1 cellular context compared by ENCODE assay signal in the genomic region with DNA sequence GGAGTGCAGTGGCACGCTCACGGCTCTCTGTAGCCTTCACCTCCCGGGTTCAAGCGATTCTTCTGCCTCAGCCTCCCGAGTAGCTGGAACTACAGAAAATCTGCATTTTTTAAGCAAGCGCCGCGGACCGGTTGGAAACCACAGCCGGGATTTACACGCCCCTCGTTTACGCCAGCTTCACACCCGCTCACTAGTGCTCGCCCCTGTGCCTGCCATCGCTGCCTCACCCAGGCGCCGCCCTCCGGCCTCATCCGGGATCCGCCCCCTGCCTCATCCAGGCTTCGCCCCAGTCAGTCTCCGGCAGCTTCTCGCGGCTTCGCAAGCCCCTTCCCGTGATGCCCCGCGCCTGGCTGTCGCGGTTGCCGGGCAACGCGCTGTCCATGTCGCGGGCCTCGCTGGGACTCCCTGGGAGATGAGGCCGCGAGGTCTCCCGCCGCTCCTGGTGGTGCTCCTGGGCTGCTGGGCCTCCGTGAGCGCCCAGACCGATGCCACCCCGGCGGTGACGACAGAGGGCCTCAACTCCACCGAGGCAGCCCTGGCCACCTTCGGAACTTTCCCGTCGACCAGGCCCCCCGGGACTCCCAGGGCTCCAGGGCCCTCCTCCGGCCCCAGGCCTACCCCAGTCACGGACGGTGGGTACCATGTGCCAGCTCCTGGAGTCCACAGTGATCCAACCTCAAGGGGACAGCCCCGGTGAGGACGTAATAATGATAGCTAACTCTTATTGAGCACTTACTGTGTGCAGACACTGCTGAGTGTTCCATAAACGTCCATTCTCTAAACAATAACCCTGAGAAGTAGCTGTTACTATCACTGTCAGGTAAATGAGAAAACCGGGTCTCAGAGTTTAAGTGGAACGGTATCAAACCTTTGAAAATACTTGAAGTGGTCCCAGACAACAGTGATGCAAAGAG.
TF ChIP-seq lines count a peak whose summit lies in the region.

A gene (plus strand): TSS at position 359 of the 914 bp plus-strand sequence. CDS start 54 bp downstream, at position 413.

TF ChIP-seq in HepG2, 621 proteins besides CTCF, POLR2A, EP300 and RAD21 (continued from another document and continues in another):
- TF ChIP-seq, protein P1, sequence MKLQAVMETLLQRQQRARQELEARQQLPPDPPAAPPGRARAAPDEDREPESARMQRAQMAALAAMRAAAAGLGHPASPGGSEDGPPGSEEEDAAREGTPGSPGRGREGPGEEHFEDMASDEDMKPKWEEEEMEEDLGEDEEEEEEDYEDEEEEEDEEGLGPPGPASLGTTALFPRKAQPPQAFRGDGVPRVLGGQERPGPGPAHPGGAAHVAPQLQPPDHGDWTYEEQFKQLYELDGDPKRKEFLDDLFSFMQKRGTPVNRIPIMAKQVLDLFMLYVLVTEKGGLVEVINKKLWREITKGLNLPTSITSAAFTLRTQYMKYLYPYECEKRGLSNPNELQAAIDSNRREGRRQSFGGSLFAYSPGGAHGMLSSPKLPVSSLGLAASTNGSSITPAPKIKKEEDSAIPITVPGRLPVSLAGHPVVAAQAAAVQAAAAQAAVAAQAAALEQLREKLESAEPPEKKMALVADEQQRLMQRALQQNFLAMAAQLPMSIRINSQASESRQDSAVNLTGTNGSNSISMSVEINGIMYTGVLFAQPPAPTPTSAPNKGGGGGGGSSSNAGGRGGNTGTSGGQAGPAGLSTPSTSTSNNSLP (IDR thresholded peaks at IDR 0.05; ENCODE audit: low read depth, low read length): peak; percentile 7; the same call in 1 of the 2 replicates
- TF ChIP-seq, protein P2, sequence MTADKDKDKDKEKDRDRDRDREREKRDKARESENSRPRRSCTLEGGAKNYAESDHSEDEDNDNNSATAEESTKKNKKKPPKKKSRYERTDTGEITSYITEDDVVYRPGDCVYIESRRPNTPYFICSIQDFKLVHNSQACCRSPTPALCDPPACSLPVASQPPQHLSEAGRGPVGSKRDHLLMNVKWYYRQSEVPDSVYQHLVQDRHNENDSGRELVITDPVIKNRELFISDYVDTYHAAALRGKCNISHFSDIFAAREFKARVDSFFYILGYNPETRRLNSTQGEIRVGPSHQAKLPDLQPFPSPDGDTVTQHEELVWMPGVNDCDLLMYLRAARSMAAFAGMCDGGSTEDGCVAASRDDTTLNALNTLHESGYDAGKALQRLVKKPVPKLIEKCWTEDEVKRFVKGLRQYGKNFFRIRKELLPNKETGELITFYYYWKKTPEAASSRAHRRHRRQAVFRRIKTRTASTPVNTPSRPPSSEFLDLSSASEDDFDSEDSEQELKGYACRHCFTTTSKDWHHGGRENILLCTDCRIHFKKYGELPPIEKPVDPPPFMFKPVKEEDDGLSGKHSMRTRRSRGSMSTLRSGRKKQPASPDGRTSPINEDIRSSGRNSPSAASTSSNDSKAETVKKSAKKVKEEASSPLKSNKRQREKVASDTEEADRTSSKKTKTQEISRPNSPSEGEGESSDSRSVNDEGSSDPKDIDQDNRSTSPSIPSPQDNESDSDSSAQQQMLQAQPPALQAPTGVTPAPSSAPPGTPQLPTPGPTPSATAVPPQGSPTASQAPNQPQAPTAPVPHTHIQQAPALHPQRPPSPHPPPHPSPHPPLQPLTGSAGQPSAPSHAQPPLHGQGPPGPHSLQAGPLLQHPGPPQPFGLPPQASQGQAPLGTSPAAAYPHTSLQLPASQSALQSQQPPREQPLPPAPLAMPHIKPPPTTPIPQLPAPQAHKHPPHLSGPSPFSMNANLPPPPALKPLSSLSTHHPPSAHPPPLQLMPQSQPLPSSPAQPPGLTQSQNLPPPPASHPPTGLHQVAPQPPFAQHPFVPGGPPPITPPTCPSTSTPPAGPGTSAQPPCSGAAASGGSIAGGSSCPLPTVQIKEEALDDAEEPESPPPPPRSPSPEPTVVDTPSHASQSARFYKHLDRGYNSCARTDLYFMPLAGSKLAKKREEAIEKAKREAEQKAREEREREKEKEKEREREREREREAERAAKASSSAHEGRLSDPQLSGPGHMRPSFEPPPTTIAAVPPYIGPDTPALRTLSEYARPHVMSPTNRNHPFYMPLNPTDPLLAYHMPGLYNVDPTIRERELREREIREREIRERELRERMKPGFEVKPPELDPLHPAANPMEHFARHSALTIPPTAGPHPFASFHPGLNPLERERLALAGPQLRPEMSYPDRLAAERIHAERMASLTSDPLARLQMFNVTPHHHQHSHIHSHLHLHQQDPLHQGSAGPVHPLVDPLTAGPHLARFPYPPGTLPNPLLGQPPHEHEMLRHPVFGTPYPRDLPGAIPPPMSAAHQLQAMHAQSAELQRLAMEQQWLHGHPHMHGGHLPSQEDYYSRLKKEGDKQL (CRISPR knock-in tag; IDR thresholded peaks at IDR 0.05; ENCODE audit: low read depth): no peak
- TF ChIP-seq ZNF768 (CRISPR knock-in tag; IDR thresholded peaks at IDR 0.05) (peak; percentile 61; the same call in 1 of the 2 replicates), ZNF367 (CRISPR knock-in tag; IDR thresholded peaks at IDR 0.05; ENCODE audit: borderline replicate concordance) (no peak; the same call in 1 of the 2 replicates), ZNF460 (CRISPR knock-in tag; IDR thresholded peaks at IDR 0.05; ENCODE audit: borderline replicate concordance) (no peak), MZF1 (CRISPR knock-in tag; IDR thresholded peaks at IDR 0.05; ENCODE audit: borderline replicate concordance) (no peak), KDM5B (CRISPR knock-in tag; IDR thresholded peaks at IDR 0.05; ENCODE audit: borderline replicate concordance) (peak; percentile 78), ZNF329 (CRISPR knock-in tag; IDR thresholded peaks at IDR 0.05; ENCODE audit: low read depth) (no peak), TCF12 (IDR thresholded peaks at IDR 0.05) (no peak), TCF12 (CRISPR knock-in tag; IDR thresholded peaks at IDR 0.05) (no peak), NFYB (CRISPR knock-in tag; IDR thresholded peaks at IDR 0.05) (no peak), ETV6 (CRISPR knock-in tag; conservative IDR thresholded peaks at IDR 0.05) (no peak), MAF1 (CRISPR knock-in tag; IDR thresholded peaks at IDR 0.05; ENCODE audit: borderline replicate concordance) (peak; percentile 76; the same call in 1 of the 2 replicates), WIZ (CRISPR knock-in tag; IDR thresholded peaks at IDR 0.05) (0 out of 2 replicates have a peak, but pooled peaks have one; percentile 36), U2AF2 (IDR thresholded peaks at IDR 0.05; ENCODE audit: low read depth, low read length) (no peak), ARID2 (CRISPR knock-in tag; IDR thresholded peaks at IDR 0.05; ENCODE audit: borderline replicate concordance) (no peak), HMGA1 (CRISPR knock-in tag; conservative IDR thresholded peaks at IDR 0.05) (no peak), ZNF326 (CRISPR knock-in tag; IDR thresholded peaks at IDR 0.05; ENCODE audit: borderline replicate concordance) (no peak), FLYWCH1 (CRISPR knock-in tag; IDR thresholded peaks at IDR 0.05) (no peak), MBD4 (IDR thresholded peaks at IDR 0.05; ENCODE audit: borderline replicate concordance, low read length) (no peak), ZNF766 (CRISPR knock-in tag; IDR thresholded peaks at IDR 0.05; ENCODE audit: borderline replicate concordance) (peak; percentile 77; the same call in 1 of the 2 replicates), YY1 (IDR thresholded peaks at IDR 0.05; ENCODE audit: insufficient read depth, insufficient replicate concordance, low read depth, low read length) (peak; percentile 76), ZNF879 (CRISPR knock-in tag; IDR thresholded peaks at IDR 0.05) (no peak), TBX2 (CRISPR knock-in tag; IDR thresholded peaks at IDR 0.05; ENCODE audit: borderline replicate concordance) (peak; percentile 71; the same call in 1 of the 2 replicates), ZFP36 (IDR thresholded peaks at IDR 0.05; ENCODE audit: borderline replicate concordance, low read depth, low read length, partially characterized antibody) (no peak), ZNF160 (CRISPR knock-in tag; IDR thresholded peaks at IDR 0.05) (0 out of 2 replicates have a peak, but pooled peaks have one; percentile 37), ZFP62 (CRISPR knock-in tag; IDR thresholded peaks at IDR 0.05) (no peak), SMYD3 (CRISPR knock-in tag; IDR thresholded peaks at IDR 0.05) (no peak; the same call in 1 of the 2 replicates), ZC3H13 (CRISPR knock-in tag; IDR thresholded peaks at IDR 0.05) (peak; percentile 31), SNAPC2 (CRISPR knock-in tag; IDR thresholded peaks at IDR 0.05) (peak; percentile 13; the same call in 1 of the 2 replicates), ZFP1 (CRISPR knock-in tag; IDR thresholded peaks at IDR 0.05) (peak; percentile 20; the same call in 1 of the 2 replicates), SPEN (CRISPR knock-in tag; IDR thresholded peaks at IDR 0.05; ENCODE audit: low read depth) (peak; percentile 84; the same call in 1 of the 2 replicates)
- TF ChIP-seq, protein P3, sequence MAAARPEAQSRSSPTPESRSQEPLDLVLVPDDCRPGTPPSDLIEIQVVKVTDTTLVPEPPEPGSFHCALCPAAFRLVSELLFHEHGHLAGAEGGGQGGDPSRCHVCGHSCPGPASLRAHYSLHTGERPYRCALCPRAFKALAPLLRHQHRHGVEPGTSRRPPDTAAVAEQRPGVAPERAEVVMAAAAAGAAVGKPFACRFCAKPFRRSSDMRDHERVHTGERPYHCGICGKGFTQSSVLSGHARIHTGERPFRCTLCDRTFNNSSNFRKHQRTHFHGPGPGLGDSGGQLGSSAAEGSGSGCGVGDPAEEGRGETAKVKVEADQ (CRISPR knock-in tag; IDR thresholded peaks at IDR 0.05; ENCODE audit: borderline replicate concordance): peak; percentile 83; the same call in 1 of the 2 replicates
- TF ChIP-seq, protein P4, sequence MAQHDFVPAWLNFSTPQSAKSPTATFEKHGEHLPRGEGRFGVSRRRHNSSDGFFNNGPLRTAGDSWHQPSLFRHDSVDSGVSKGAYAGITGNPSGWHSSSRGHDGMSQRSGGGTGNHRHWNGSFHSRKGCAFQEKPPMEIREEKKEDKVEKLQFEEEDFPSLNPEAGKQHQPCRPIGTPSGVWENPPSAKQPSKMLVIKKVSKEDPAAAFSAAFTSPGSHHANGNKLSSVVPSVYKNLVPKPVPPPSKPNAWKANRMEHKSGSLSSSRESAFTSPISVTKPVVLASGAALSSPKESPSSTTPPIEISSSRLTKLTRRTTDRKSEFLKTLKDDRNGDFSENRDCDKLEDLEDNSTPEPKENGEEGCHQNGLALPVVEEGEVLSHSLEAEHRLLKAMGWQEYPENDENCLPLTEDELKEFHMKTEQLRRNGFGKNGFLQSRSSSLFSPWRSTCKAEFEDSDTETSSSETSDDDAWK (CRISPR knock-in tag; IDR thresholded peaks at IDR 0.05): no peak
- TF ChIP-seq, protein P5, sequence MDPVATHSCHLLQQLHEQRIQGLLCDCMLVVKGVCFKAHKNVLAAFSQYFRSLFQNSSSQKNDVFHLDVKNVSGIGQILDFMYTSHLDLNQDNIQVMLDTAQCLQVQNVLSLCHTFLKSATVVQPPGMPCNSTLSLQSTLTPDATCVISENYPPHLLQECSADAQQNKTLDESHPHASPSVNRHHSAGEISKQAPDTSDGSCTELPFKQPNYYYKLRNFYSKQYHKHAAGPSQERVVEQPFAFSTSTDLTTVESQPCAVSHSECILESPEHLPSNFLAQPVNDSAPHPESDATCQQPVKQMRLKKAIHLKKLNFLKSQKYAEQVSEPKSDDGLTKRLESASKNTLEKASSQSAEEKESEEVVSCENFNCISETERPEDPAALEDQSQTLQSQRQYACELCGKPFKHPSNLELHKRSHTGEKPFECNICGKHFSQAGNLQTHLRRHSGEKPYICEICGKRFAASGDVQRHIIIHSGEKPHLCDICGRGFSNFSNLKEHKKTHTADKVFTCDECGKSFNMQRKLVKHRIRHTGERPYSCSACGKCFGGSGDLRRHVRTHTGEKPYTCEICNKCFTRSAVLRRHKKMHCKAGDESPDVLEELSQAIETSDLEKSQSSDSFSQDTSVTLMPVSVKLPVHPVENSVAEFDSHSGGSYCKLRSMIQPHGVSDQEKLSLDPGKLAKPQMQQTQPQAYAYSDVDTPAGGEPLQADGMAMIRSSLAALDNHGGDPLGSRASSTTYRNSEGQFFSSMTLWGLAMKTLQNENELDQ (CRISPR knock-in tag; IDR thresholded peaks at IDR 0.05; ENCODE audit: borderline replicate concordance): no peak
- TF ChIP-seq, protein P6, sequence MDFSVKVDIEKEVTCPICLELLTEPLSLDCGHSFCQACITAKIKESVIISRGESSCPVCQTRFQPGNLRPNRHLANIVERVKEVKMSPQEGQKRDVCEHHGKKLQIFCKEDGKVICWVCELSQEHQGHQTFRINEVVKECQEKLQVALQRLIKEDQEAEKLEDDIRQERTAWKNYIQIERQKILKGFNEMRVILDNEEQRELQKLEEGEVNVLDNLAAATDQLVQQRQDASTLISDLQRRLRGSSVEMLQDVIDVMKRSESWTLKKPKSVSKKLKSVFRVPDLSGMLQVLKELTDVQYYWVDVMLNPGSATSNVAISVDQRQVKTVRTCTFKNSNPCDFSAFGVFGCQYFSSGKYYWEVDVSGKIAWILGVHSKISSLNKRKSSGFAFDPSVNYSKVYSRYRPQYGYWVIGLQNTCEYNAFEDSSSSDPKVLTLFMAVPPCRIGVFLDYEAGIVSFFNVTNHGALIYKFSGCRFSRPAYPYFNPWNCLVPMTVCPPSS (IDR thresholded peaks at IDR 0.05): no peak
- TF ChIP-seq, protein P7, sequence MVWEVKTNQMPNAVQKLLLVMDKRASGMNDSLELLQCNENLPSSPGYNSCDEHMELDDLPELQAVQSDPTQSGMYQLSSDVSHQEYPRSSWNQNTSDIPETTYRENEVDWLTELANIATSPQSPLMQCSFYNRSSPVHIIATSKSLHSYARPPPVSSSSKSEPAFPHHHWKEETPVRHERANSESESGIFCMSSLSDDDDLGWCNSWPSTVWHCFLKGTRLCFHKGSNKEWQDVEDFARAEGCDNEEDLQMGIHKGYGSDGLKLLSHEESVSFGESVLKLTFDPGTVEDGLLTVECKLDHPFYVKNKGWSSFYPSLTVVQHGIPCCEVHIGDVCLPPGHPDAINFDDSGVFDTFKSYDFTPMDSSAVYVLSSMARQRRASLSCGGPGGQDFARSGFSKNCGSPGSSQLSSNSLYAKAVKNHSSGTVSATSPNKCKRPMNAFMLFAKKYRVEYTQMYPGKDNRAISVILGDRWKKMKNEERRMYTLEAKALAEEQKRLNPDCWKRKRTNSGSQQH (CRISPR knock-in tag; IDR thresholded peaks at IDR 0.05; ENCODE audit: low read depth): peak; percentile 46; the same call in 1 of the 2 replicates
- TF ChIP-seq, protein P8, sequence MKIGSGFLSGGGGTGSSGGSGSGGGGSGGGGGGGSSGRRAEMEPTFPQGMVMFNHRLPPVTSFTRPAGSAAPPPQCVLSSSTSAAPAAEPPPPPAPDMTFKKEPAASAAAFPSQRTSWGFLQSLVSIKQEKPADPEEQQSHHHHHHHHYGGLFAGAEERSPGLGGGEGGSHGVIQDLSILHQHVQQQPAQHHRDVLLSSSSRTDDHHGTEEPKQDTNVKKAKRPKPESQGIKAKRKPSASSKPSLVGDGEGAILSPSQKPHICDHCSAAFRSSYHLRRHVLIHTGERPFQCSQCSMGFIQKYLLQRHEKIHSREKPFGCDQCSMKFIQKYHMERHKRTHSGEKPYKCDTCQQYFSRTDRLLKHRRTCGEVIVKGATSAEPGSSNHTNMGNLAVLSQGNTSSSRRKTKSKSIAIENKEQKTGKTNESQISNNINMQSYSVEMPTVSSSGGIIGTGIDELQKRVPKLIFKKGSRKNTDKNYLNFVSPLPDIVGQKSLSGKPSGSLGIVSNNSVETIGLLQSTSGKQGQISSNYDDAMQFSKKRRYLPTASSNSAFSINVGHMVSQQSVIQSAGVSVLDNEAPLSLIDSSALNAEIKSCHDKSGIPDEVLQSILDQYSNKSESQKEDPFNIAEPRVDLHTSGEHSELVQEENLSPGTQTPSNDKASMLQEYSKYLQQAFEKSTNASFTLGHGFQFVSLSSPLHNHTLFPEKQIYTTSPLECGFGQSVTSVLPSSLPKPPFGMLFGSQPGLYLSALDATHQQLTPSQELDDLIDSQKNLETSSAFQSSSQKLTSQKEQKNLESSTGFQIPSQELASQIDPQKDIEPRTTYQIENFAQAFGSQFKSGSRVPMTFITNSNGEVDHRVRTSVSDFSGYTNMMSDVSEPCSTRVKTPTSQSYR (CRISPR knock-in tag; IDR thresholded peaks at IDR 0.05; ENCODE audit: borderline replicate concordance): no peak
